Comparison of ENCODE assay signal across 17 cellular contexts in the genomic region with DNA sequence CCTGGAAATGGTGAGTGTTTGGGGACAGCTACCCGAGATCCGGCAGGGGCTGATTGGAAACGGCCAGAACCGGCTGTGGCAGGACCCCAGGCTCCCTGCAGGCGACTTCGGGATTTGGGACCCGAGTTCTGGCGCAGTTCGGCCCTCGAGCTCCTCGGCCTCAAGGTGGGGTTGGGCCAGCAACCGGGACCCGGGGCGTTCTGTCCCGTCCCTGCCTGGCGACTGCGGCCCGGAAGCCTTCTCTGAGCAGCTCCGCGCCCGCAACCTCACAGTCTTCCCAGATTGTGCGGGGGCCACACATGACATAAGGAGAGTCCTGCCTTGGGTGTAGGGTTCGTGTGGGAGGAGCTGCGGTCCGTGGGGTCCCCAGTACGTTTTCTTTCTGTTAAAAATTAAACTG. TPM values are rescaled to one million over a fixed set of nuclear protein-coding genes. Genes with fewer than 3 reads are reported as not detected.
DNase-seq lines count a peak whose midpoint lies in the region; ATAC-seq and TF ChIP-seq lines count a peak whose summit lies in the region.
"Had no signal": no experiment of that assay in that cellular context is flagged by ENCODE, and none has a peak within 500 bp of the region (broad histone marks: within the 10 kb centered on the region; RNA-seq: fewer than 3 reads in every experiment).

No MANE protein-coding gene starts in this region.

- peak; percentile 37 for DNase-seq in natural killer cell treated with Interleukin-12 subunit alpha and Interleukin-12 subunit beta and Interleukin-15 and Interleukin-18, amount 100 ng/mL, for 72 hours (ENCODE audit: low spot score)
- no peak for DNase-seq in natural killer cell
- no peak for DNase-seq in type B pancreatic cell (ENCODE audit: extremely low spot score, unreplicated experiment)
- DNase-seq in GM23248 = no peak
- DNase-seq: DND-41, NCI-H1436 treated with DMSO at 0.1 percent for 48 hours, NCI-H2081, NCI-H510A treated with DMSO at 0.1 percent for 48 hours, NCI-H82, PC-3 had no signal

- H2AFZ ChIP-seq in GM23248 = no peak overlapping the region

- 63 to 67% methylated on average over 21 to 24 of the region's 26 CpGs for WGBS in GM23248 (ENCODE audit: low coverage in 1 of 2, low lambda C conversion rate in 2 of 2, missing lambda C conversion rate in 2 of 2), 2 experiments

- no peaks in the 10 kb centered on the region for H3F3A ChIP-seq in GM23248 (ENCODE audit: insufficient read depth)

- H3K27ac ChIP-seq in skeletal muscle tissue (ENCODE audit: low read depth, low read length) (peak overlapping the region; percentile 58), GM23248 (no peak overlapping the region)
- H3K27ac ChIP-seq: A549; BLaER1 treated with 17β-estradiol and CSF1 and Interleukin-3, amounts not matched to agents 10 nM and 100 nM; KMS-11; RWPE1 had no signal

- H3K9me3 ChIP-seq in skeletal muscle tissue (ENCODE audit: control insufficient read depth in 3 of 3, low read length in 3 of 3) (no peaks in the 10 kb centered on the region), GM23248 (ENCODE audit: low read depth) (no peaks in the 10 kb centered on the region)

- H3K4me3 ChIP-seq in skeletal muscle tissue (ENCODE audit: low read length in 3 of 3) (no peak overlapping the region), GM23248 (no peak overlapping the region)
- H3K4me3 ChIP-seq: A549; BLaER1 treated with 17β-estradiol and CSF1 and Interleukin-3, amounts not matched to agents 10 nM and 100 nM had no signal

- no peaks in the 10 kb centered on the region for H4K20me1 ChIP-seq in GM23248 (ENCODE audit: insufficient read depth)
- H4K20me1 ChIP-seq: BLaER1 treated with 17β-estradiol and CSF1 and Interleukin-3, amounts not matched to agents 10 nM and 100 nM had no signal

- H3K9me2 ChIP-seq in GM23248 (ENCODE audit: insufficient read depth) = no peaks in the 10 kb centered on the region

- H3K9ac ChIP-seq in skeletal muscle tissue (ENCODE audit: low read depth in 1 of 3, low read length in 3 of 3) (peak overlapping the region in 1 of 3 donors; percentile 3), GM23248 (no peak overlapping the region)
- H3K9ac ChIP-seq: BLaER1 treated with 17β-estradiol and CSF1 and Interleukin-3, amounts not matched to agents 10 nM and 100 nM; KMS-11 had no signal

- H3K4me1 ChIP-seq in skeletal muscle tissue (ENCODE audit: control insufficient read depth in 3 of 3, insufficient read depth in 3 of 3, low read length in 3 of 3) (peaks cover 0 to 8% (median 3%) of the 10 kb centered on the region in 3 donors), GM23248 (ENCODE audit: insufficient read depth) (no peaks in the 10 kb centered on the region)
- H3K4me1 ChIP-seq: A549 had no signal

- H3K27me3 Mint-ChIP-seq in natural killer cell treated with Interleukin-12 subunit alpha and Interleukin-12 subunit beta and Interleukin-15 and Interleukin-18, amount 100 ng/mL, for 72 hours = peaks cover 0 to 14% of the 10 kb centered on the region in 2 donors
- peaks cover 0 to 3% of the 10 kb centered on the region in 2 donors for H3K27me3 Mint-ChIP-seq in natural killer cell (ENCODE audit: low read depth in 2 of 2)
- peaks cover 10% of the 10 kb centered on the region for H3K27me3 Mint-ChIP-seq in nephron (ENCODE audit: low read depth)
- H3K27me3 Mint-ChIP-seq in type B pancreatic cell = peaks cover 4% of the 10 kb centered on the region

- H3K9me3 Mint-ChIP-seq in natural killer cell treated with Interleukin-12 subunit alpha and Interleukin-12 subunit beta and Interleukin-15 and Interleukin-18, amount 100 ng/mL, for 72 hours = no peaks in the 10 kb centered on the region
- H3K9me3 Mint-ChIP-seq in natural killer cell (no peaks in the 10 kb centered on the region), nephron (peaks cover 17% of the 10 kb centered on the region), type B pancreatic cell (peaks cover 5% of the 10 kb centered on the region)

- in situ Hi-C loops in GM23248 (cut with MboI) = no loop called here

- H3K27me3 ChIP-seq in skeletal muscle tissue (ENCODE audit: control insufficient read depth in 3 of 3, insufficient read depth in 3 of 3, low read length in 3 of 3) (no peaks in the 10 kb centered on the region), GM23248 (replicated peaks; ENCODE audit: insufficient read depth) (peaks cover 19% of the 10 kb centered on the region)
- H3K27me3 ChIP-seq: BLaER1 treated with 17β-estradiol and CSF1 and Interleukin-3, amounts not matched to agents 10 nM and 100 nM had no signal

- H3K27ac Mint-ChIP-seq in natural killer cell treated with Interleukin-12 subunit alpha and Interleukin-12 subunit beta and Interleukin-15 and Interleukin-18, amount 100 ng/mL, for 72 hours = no peak overlapping the region
- H3K27ac Mint-ChIP-seq in natural killer cell = no peak overlapping the region
- H3K27ac Mint-ChIP-seq in nephron = peak overlapping the region; percentile 16 to 89 (median 48)
- no peak overlapping the region for H3K27ac Mint-ChIP-seq in type B pancreatic cell

- intact Hi-C loops in natural killer cell (cut with micrococcal nuclease) = no loop called here

- H3K4me2 ChIP-seq in GM23248 (ENCODE audit: unreplicated experiment) = no peak overlapping the region
- H3K4me2 ChIP-seq: A549; BLaER1 treated with 17β-estradiol and CSF1 and Interleukin-3, amounts not matched to agents 10 nM and 100 nM; KMS-11 had no signal

- no peak for ATAC-seq in natural killer cell treated with Interleukin-12 subunit alpha and Interleukin-12 subunit beta and Interleukin-15 and Interleukin-18, amount 100 ng/mL, for 72 hours
- no peak for ATAC-seq in natural killer cell
- no peak for ATAC-seq in GM18517 (IDR thresholded peaks at IDR 0.05; ENCODE audit: unreplicated experiment)
- ATAC-seq: A549, PC-3 had no signal

- TF ChIP-seq CTCF in natural killer cell (IDR thresholded peaks at IDR 0.05) (no peak), nephron (IDR thresholded peaks at IDR 0.05; ENCODE audit: unreplicated experiment in 3 of 3) (no peak), type B pancreatic cell (conservative IDR thresholded peaks at IDR 0.05) (no peak)

- H3K36me3 ChIP-seq in skeletal muscle tissue (ENCODE audit: control insufficient read depth in 3 of 3, insufficient read depth in 3 of 3, low read length in 3 of 3) (no peaks in the 10 kb centered on the region), GM23248 (ENCODE audit: low read depth) (no peaks in the 10 kb centered on the region)
- H3K36me3 ChIP-seq: BLaER1 treated with 17β-estradiol and CSF1 and Interleukin-3, amounts not matched to agents 10 nM and 100 nM had no signal

- H3K4me1 Mint-ChIP-seq in natural killer cell treated with Interleukin-12 subunit alpha and Interleukin-12 subunit beta and Interleukin-15 and Interleukin-18, amount 100 ng/mL, for 72 hours (ENCODE audit: low read depth in 2 of 2) = no peaks in the 10 kb centered on the region
- no peaks in the 10 kb centered on the region for H3K4me1 Mint-ChIP-seq in natural killer cell
- peaks cover 32% of the 10 kb centered on the region for H3K4me1 Mint-ChIP-seq in nephron
- peaks cover 16% of the 10 kb centered on the region for H3K4me1 Mint-ChIP-seq in type B pancreatic cell (ENCODE audit: unreplicated experiment)

- H3K79me2 ChIP-seq in GM23248 (ENCODE audit: insufficient read depth) = no peaks in the 10 kb centered on the region

- H3K4me3 Mint-ChIP-seq in natural killer cell treated with Interleukin-12 subunit alpha and Interleukin-12 subunit beta and Interleukin-15 and Interleukin-18, amount 100 ng/mL, for 72 hours = no peak overlapping the region
- H3K4me3 Mint-ChIP-seq in natural killer cell (no peak overlapping the region), nephron (no peak overlapping the region), type B pancreatic cell (no peak overlapping the region)

- no peaks in the 10 kb centered on the region for H3K36me3 Mint-ChIP-seq in natural killer cell treated with Interleukin-12 subunit alpha and Interleukin-12 subunit beta and Interleukin-15 and Interleukin-18, amount 100 ng/mL, for 72 hours
- no peaks in the 10 kb centered on the region for H3K36me3 Mint-ChIP-seq in natural killer cell
- H3K36me3 Mint-ChIP-seq in nephron (ENCODE audit: low read depth) = peaks cover 4% of the 10 kb centered on the region
- no peaks in the 10 kb centered on the region for H3K36me3 Mint-ChIP-seq in type B pancreatic cell

RNA-seq across cellular contexts. Expression of a gene that starts 23.2 kb away (rescaled TPM):
- total RNA-seq in natural killer cell treated with Interleukin-12 subunit alpha and Interleukin-12 subunit beta and Interleukin-15 and Interleukin-18, amount 100 ng/mL, for 72 hours = under 1 TPM; 0.14 to 0.36 TPM
- total RNA-seq in natural killer cell (under 1 TPM; 0.28 to 0.54 (median 0.45) TPM), skeletal muscle tissue (23.0 TPM), type B pancreatic cell (ENCODE audit: low replicate concordance) (6.2 and 7.6 TPM in 2 replicates)
- total RNA-seq in GM23248 (2014; rRNA removed; shearing (Covaris generic)) = 0.38 and 1.8 TPM in 2 replicates
- polyA plus RNA-seq in GM23248 (2016; fragmentation: Nextera tagmentation; extraction: Ambion mirVana) = 0.13 and 0.16 TPM in 2 replicates

Comparison
In these comparisons a context has a peak if more than half of its experiments do, and no peak if none do; other contexts are left out.
1. H3K27ac Mint-ChIP-seq: peak in nephron (3 of 3); none in natural killer cell treated with Interleukin-12 subunit alpha and Interleukin-12 subunit beta and Interleukin-15 and Interleukin-18, amount 100 ng/mL, for 72 hours (0 of 2), natural killer cell (0 of 2) and type B pancreatic cell (single experiment).